8 cellular contexts compared by ENCODE assay signal in the genomic region with DNA sequence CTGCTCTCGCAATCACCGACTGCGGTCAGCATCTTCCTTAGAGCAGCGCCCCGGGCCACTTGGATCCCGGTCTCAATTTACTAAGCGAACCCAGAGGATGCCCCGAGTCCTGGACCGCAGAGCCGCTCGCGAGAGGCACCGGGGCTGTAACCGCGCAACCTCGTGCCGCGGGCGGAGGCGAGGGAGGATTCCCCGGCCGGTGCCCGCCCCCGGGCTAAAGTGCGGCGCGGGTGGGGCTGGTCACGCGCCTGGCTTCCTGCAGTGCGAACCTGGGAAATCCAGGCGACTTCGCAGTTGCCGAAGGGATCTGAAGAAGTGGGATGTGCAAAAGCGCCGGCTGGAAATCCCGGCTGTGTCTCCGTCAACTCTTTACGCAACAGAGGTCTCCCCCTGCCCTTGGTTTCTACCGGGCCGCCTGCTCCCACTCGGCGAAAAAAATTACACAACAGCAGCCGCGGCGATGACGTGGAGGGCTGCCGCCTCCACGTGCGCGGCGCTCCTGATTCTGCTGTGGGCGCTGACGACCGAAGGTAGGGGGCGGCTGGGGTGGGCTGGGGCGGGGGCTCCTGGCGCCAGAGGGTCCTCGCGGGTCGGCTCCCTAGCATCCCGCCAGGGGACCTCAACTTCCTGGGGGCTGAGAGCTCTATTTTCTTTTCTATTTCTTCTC. TPM values are rescaled to one million over a fixed set of nuclear protein-coding genes. Genes with fewer than 3 reads are reported as not detected.
A peak's percentile ranks its signal among the peaks of the same experiment; 100 is the strongest.
DNase-seq lines count a peak whose midpoint lies in the region; ATAC-seq, FAIRE-seq and TF ChIP-seq lines count a peak whose summit lies in the region.

A gene with protein sequence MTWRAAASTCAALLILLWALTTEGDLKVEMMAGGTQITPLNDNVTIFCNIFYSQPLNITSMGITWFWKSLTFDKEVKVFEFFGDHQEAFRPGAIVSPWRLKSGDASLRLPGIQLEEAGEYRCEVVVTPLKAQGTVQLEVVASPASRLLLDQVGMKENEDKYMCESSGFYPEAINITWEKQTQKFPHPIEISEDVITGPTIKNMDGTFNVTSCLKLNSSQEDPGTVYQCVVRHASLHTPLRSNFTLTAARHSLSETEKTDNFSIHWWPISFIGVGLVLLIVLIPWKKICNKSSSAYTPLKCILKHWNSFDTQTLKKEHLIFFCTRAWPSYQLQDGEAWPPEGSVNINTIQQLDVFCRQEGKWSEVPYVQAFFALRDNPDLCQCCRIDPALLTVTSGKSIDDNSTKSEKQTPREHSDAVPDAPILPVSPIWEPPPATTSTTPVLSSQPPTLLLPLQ (plus strand): TSS at position 291 of the 667 bp plus-strand sequence. CDS start 170 bp downstream, at position 461.

- H3K79me2 ChIP-seq in K562 (ENCODE audit: control insufficient read depth, insufficient read depth, low read length): peaks cover 41% of the 10 kb centered on the region

- no peak for TF ChIP-seq EP300 in K562 (IDR thresholded peaks at IDR 0.05; ENCODE audit: low read length)

- peak within 1 kb of the TSS; percentile 83 for H3K4me2 ChIP-seq in K562 (ENCODE audit: insufficient read depth, low read length)

- H3K4me3 ChIP-seq in LNCaP clone FGC (ENCODE audit: low read depth, low read length) (peak within 1 kb of the TSS; percentile 64), K562 (peak within 1 kb of the TSS; percentile 63), iPS-15b (ENCODE audit: low read depth, low read length) (peak within 1 kb of the TSS; percentile 59), retinal pigment epithelial cell (ENCODE audit: low read length) (peak within 1 kb of the TSS; percentile 71)

- BruUV-seq in K562 (replicated peaks; lab: Mats Ljungman, UMichigan): no TSS peak

- peak within 1 kb of the TSS; percentile 88 for H2AFZ ChIP-seq in K562 (ENCODE audit: low read depth, low read length)

- peak within 1 kb of the TSS; percentile 74 for H3K27ac ChIP-seq in K562 (ENCODE audit: extremely low read depth, low read depth, low read length)

- DNase-seq in LNCaP clone FGC (ENCODE audit: low read depth) (no peak), UCSD-AML1 (lab: John Stamatoyannopoulos, UW; ENCODE audit: unreplicated experiment) (peak; percentile 74), K562 (ENCODE audit: extremely low read depth in 1 of 4, low spot score in 3 of 4) (peak; percentile 69 to 77 (median 75)), retinal pigment epithelial cell (ENCODE audit: low read depth) (no peak)

- H3K9ac ChIP-seq in ES-I3 (ENCODE audit: low read depth, low read length): peak within 1 kb of the TSS; percentile 66
- H3K9ac ChIP-seq in K562 (ENCODE audit: insufficient read depth in 1 of 2, low read depth in 2 of 2, low read length in 2 of 2): peak within 1 kb of the TSS; percentile 79 to 92
- no peak within 1 kb of the TSS for H3K9ac ChIP-seq in iPS-15b (ENCODE audit: low read depth, low read length)

- peak; percentile 59; the same call in 1 of the 2 replicates for TF ChIP-seq POLR2A in K562 (conservative IDR thresholded peaks at IDR 0.05)

- FAIRE-seq in K562 (lab: Jason Lieb, UNC): no peak

- intact Hi-C loops in K562 (cut with micrococcal nuclease): loop anchor here (2.0 kb wide), 2 partner anchors 75 to 121 kb away; a partner anchor contains a TSS

- ATAC-seq in K562: peak; percentile 69
- ATAC-seq in GM18519 (IDR thresholded peaks at IDR 0.05; ENCODE audit: low FRiP score, unreplicated experiment): no peak
- ATAC-seq in HG03025 (IDR thresholded peaks at IDR 0.05; ENCODE audit: low FRiP score, unreplicated experiment): no peak

- H3K4me1 ChIP-seq in ES-I3 (ENCODE audit: insufficient read depth, low read length): no peaks in the 10 kb centered on the region
- H3K4me1 ChIP-seq in K562 (replicated peaks in 1 of 2; ENCODE audit: control insufficient read depth in 2 of 2, insufficient read depth in 2 of 2, low read length in 2 of 2): peaks cover 7 to 25% of the 10 kb centered on the region in 2 experiments; a peak in 4 of 5 replicates
- H3K4me1 ChIP-seq in iPS-15b (ENCODE audit: control insufficient read depth, insufficient read depth, low read length): no peaks in the 10 kb centered on the region

- CTCF ChIA-PET in K562 (lab: Yijun Ruan, JAX; ENCODE audit: low intra/inter-chr PET ratio): no interaction called here

- H3K9me1 ChIP-seq in K562 (ENCODE audit: control insufficient read depth, insufficient read depth, low read length): no peaks in the 10 kb centered on the region

- no peak for TF ChIP-seq RAD21 in K562 (CRISPR knock-in tag; conservative IDR thresholded peaks at IDR 0.05 in 1 of 2, IDR thresholded peaks at IDR 0.05 in 1 of 2)

- POLR2A ChIA-PET in K562 (lab: Yijun Ruan, JAX): interaction anchor here (1.3 kb wide), 1 partner anchor 122 kb away, joined by 3 read pairs; no protein-coding TSS in a partner anchor

- WGBS in K562 (ENCODE audit: insufficient coverage, low coverage, missing lambda C conversion rate): under 1% methylated on average over 42 of the region's 61 CpGs

- H4K20me1 ChIP-seq in K562 (replicated peaks; ENCODE audit: control insufficient read depth, insufficient read depth, low read length): no peaks in the 10 kb centered on the region

- no peaks in the 10 kb centered on the region for H3K36me3 ChIP-seq in ES-I3 (ENCODE audit: insufficient read depth, low read length)
- peaks cover 10% of the 10 kb centered on the region; the same call in 2 of the 3 replicates for H3K36me3 ChIP-seq in K562 (ENCODE audit: control insufficient read depth, insufficient read depth, low read length)
- H3K36me3 ChIP-seq in iPS-15b (ENCODE audit: control insufficient read depth, insufficient read depth, low read length): no peaks in the 10 kb centered on the region

- in situ Hi-C loops in K562 (cut with MboI): no loop called here

- H3K27me3 ChIP-seq in K562 (ENCODE audit: control insufficient read depth in 2 of 2, insufficient read depth in 2 of 2, low read length in 2 of 2) (no peaks in the 10 kb centered on the region), iPS-15b (ENCODE audit: control insufficient read depth, insufficient read depth, low read length) (peaks cover 55% of the 10 kb centered on the region)

- no peak for TF ChIP-seq CTCF in LNCaP clone FGC (IDR thresholded peaks at IDR 0.05; ENCODE audit: control insufficient read depth, extremely low read depth, insufficient read depth)
- TF ChIP-seq CTCF in K562 (IDR thresholded peaks at IDR 0.05 in 2 of 3, conservative IDR thresholded peaks at IDR 0.05 in 1 of 3; ENCODE audit: insufficient read depth in 2 of 3, low read depth in 1 of 3, low read length in 3 of 3): no peak
- no peak for TF ChIP-seq CTCF in retinal pigment epithelial cell (conservative IDR thresholded peaks at IDR 0.05; ENCODE audit: low read depth, low read length)

- no peaks in the 10 kb centered on the region for H3K9me3 ChIP-seq in ES-I3 (ENCODE audit: control insufficient read depth, insufficient read depth, low read length)
- peaks cover 2% of the 10 kb centered on the region; the same call in 1 of the 2 replicates for H3K9me3 ChIP-seq in K562 (replicated peaks; ENCODE audit: control insufficient read depth, insufficient read depth, low read depth, low read length)
- H3K9me3 ChIP-seq in iPS-15b (ENCODE audit: control insufficient read depth, insufficient read depth, low read length): no peaks in the 10 kb centered on the region

TF ChIP-seq in K562, 482 proteins besides CTCF, POLR2A, EP300 and RAD21 (continues in another document):
- TF ChIP-seq CBX5 (IDR thresholded peaks at IDR 0.05; ENCODE audit: borderline replicate concordance, low read depth) (no peak), KAT7 (CRISPR knock-in tag; IDR thresholded peaks at IDR 0.05; ENCODE audit: borderline replicate concordance) (no peak), RNF2 (IDR thresholded peaks at IDR 0.05) (peak; percentile 64; the same call in 1 of the 2 replicates), ZNF77 (CRISPR knock-in tag; IDR thresholded peaks at IDR 0.05) (no peak)
- TF ChIP-seq, protein P1, sequence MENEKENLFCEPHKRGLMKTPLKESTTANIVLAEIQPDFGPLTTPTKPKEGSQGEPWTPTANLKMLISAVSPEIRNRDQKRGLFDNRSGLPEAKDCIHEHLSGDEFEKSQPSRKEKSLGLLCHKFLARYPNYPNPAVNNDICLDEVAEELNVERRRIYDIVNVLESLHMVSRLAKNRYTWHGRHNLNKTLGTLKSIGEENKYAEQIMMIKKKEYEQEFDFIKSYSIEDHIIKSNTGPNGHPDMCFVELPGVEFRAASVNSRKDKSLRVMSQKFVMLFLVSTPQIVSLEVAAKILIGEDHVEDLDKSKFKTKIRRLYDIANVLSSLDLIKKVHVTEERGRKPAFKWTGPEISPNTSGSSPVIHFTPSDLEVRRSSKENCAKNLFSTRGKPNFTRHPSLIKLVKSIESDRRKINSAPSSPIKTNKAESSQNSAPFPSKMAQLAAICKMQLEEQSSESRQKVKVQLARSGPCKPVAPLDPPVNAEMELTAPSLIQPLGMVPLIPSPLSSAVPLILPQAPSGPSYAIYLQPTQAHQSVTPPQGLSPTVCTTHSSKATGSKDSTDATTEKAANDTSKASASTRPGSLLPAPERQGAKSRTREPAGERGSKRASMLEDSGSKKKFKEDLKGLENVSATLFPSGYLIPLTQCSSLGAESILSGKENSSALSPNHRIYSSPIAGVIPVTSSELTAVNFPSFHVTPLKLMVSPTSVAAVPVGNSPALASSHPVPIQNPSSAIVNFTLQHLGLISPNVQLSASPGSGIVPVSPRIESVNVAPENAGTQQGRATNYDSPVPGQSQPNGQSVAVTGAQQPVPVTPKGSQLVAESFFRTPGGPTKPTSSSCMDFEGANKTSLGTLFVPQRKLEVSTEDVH (IDR thresholded peaks at IDR 0.05; ENCODE audit: low read depth, partially characterized antibody): no peak

RNA-seq across cellular contexts. Expression of the gene that starts here (rescaled TPM):
- total RNA-seq in K562 (2011; cell fraction: chromatin; rRNA removed; ENCODE audit: low replicate concordance): 39.2 and 56.4 TPM in 2 replicates
- total RNA-seq in K562 (2011; cell fraction: nucleolus; rRNA removed): 30.5 and 32.8 TPM in 2 replicates
- total RNA-seq in K562 (2011; cell fraction: nucleoplasm; rRNA removed): 52.4 and 80.8 TPM in 2 replicates
- total RNA-seq in K562 (2014; rRNA removed) (23.7 and 28.4 TPM in 2 replicates), K562 (2014; rRNA removed; fragmentation: Illumina TruSeq; extraction: Trizol) (39.8 and 45.1 TPM in 2 replicates), K562 (2015; rRNA removed; fragmentation: Illumina TruSeq; extraction: Trizol) (36.2 and 38.1 TPM in 2 replicates), K562 (2021) (31.5 and 32.4 TPM in 2 replicates)
- polyA plus RNA-seq in K562 (2011; rRNA removed) (21.5 and 25.1 TPM in 2 replicates), K562 (2014; fragmentation: Illumina TruSeq; extraction: Trizol) (30.8 and 33.8 TPM in 2 replicates), K562 (2014; fragmentation: Nextera tagmentation; extraction: Ambion mirVana) (1 to 10 TPM; 4.1 to 6.6 TPM), K562 (2014; rRNA removed) (13.8 and 17.3 TPM in 2 replicates)
- 10.8 and 15.1 TPM in 2 replicates for polyA plus RNA-seq in K562 (2011; cell fraction: cytosol; rRNA removed)
- polyA plus RNA-seq in K562 (2011; cell fraction: nucleus; rRNA removed): 19.9 and 26.2 TPM in 2 replicates
- polyA plus RNA-seq in K562 (2012): 8.6 and 13.8 TPM in 2 replicates
- 59.3 and 62.8 TPM in 2 replicates for polyA minus RNA-seq in K562 (2011; rRNA and poly(A)+ RNA removed)
- polyA minus RNA-seq in K562 (2011; cell fraction: cytosol; rRNA and poly(A)+ RNA removed): 33.5 and 36.6 TPM in 2 replicates
- 14.7 and 24.0 TPM in 2 replicates for polyA minus RNA-seq in K562 (2011; cell fraction: nucleus; rRNA and poly(A)+ RNA removed)

Comparison
In these comparisons a context has a peak if more than half of its experiments do, and no peak if none do; other contexts are left out.
1. DNase-seq: peak in UCSD-AML1 (single experiment) and K562 (4 of 4); none in LNCaP clone FGC (single experiment) and retinal pigment epithelial cell (single experiment).
2. Peak in every context shown above with its lines, with median percentiles within 50 percentile points of each other: H3K4me3 ChIP-seq.